36 cellular contexts compared by ENCODE assay signal in genomic region chr21:35063428-35064172, GRCh38. TPM values are rescaled to one million over a fixed set of nuclear protein-coding genes. Genes with fewer than 3 reads are reported as not detected.
A peak's percentile ranks its signal among the peaks of the same experiment; 100 is the strongest.
DNase-seq lines count a peak whose midpoint lies in the region; ATAC-seq, FAIRE-seq and TF ChIP-seq lines count a peak whose summit lies in the region.
"Had no signal": no experiment of that assay in that cellular context is flagged by ENCODE, and none has a peak within 500 bp of the region (broad histone marks: within the 10 kb centered on the region; RNA-seq: fewer than 3 reads in every experiment).

No MANE protein-coding gene starts in this region.

- ATAC-seq in RWPE2 (ENCODE audit: low read depth) (peak; percentile 98), foreskin keratinocyte (peak; percentile 93), GM19463 (IDR thresholded peaks at IDR 0.05; ENCODE audit: unreplicated experiment) (no peak)
- ATAC-seq: A549; activated CD8-positive, alpha-beta memory T cell treated with anti-CD3 and anti-CD28 coated beads, Interleukin-2, amount 10 ng/mL, durations not matched to agents 7 days and 5 days; natural killer cell had no signal

- no peaks in the 10 kb centered on the region for H3K9me3 ChIP-seq in RWPE2 (ENCODE audit: severe bottlenecking)
- H3K9me3 ChIP-seq in trophoblast cell (ENCODE audit: insufficient read depth, low read depth, low read length): no peaks in the 10 kb centered on the region
- H3K9me3 ChIP-seq: A549, left ventricle myocardium inferior had no signal

- no peak overlapping the region for H4K91ac ChIP-seq in trophoblast cell (ENCODE audit: low read depth, low read length)

- H3K4ac ChIP-seq in trophoblast cell (ENCODE audit: low read depth, low read length): no peak overlapping the region

- H3K4me1 ChIP-seq in RWPE2 (ENCODE audit: insufficient read depth, poor library complexity, severe bottlenecking) (peaks cover 15% of the 10 kb centered on the region), foreskin keratinocyte (peaks cover 18% of the 10 kb centered on the region), trophoblast cell (ENCODE audit: control insufficient read depth in 1 of 2, insufficient read depth in 2 of 2, low read length in 2 of 2) (no peaks in the 10 kb centered on the region)
- H3K4me1 ChIP-seq: A549, left ventricle myocardium inferior had no signal

- H2BK120ac ChIP-seq in trophoblast cell (ENCODE audit: insufficient read depth, low read length, poor library complexity): no peak overlapping the region

- no peak overlapping the region for H3K4me2 ChIP-seq in trophoblast cell (ENCODE audit: low read length)
- H3K4me2 ChIP-seq: A549, smooth muscle cell had no signal

- H2AFZ ChIP-seq in trophoblast cell (ENCODE audit: insufficient read depth, low read length, poor library complexity): no peak overlapping the region

- H3K4me3 ChIP-seq in RWPE2 (ENCODE audit: severe bottlenecking): no peak overlapping the region
- no peak overlapping the region for H3K4me3 ChIP-seq in trophoblast cell (ENCODE audit: low read depth, low read length)
- H3K4me3 ChIP-seq: A549, left ventricle myocardium inferior, smooth muscle cell had no signal

- H3K4me1 Mint-ChIP-seq in activated naive CD4-positive, alpha-beta T cell treated with anti-CD3 and anti-CD28 coated beads for 36 hours (ENCODE audit: low read depth): peaks cover 24% of the 10 kb centered on the region

- H2AK5ac ChIP-seq in trophoblast cell (ENCODE audit: low read length): no peak overlapping the region

- no peaks in the 10 kb centered on the region for H3K79me2 ChIP-seq in trophoblast cell (ENCODE audit: control insufficient read depth, insufficient read depth, low read length, poor library complexity)

- H3K4me3 Mint-ChIP-seq in activated naive CD4-positive, alpha-beta T cell treated with anti-CD3 and anti-CD28 coated beads for 36 hours: no peak overlapping the region
- H3K4me3 Mint-ChIP-seq: activated CD4-positive, alpha-beta T cell treated with anti-CD3 and anti-CD28 coated beads, Interleukin-2, amount 10 ng/mL, durations not matched to agents 7 days and 5 days; activated CD8-positive, alpha-beta memory T cell treated with anti-CD3 and anti-CD28 coated beads, Interleukin-2, amount 10 ng/mL, durations not matched to agents 7 days and 5 days; activated naive CD8-positive, alpha-beta T cell; activated T-cell treated with anti-CD3 and anti-CD28 coated beads, Interleukin-2, amount 50 U/mL, for 72 hours; CD4-positive, alpha-beta memory T cell; endodermal cell; immature natural killer cell; natural killer cell; type B pancreatic cell had no signal

- H3K36me3 Mint-ChIP-seq in activated naive CD4-positive, alpha-beta T cell treated with anti-CD3 and anti-CD28 coated beads for 36 hours (ENCODE audit: low read depth): no peaks in the 10 kb centered on the region
- H3K36me3 Mint-ChIP-seq: activated naive CD8-positive, alpha-beta T cell; CD4-positive, alpha-beta memory T cell; immature natural killer cell; natural killer cell; type B pancreatic cell had no signal

- H3K9me3 Mint-ChIP-seq in activated naive CD4-positive, alpha-beta T cell treated with anti-CD3 and anti-CD28 coated beads for 36 hours: no peaks in the 10 kb centered on the region
- H3K9me3 Mint-ChIP-seq: endodermal cell, immature natural killer cell, natural killer cell, type B pancreatic cell had no signal

- no peak for FAIRE-seq in frontal cortex (lab: Jason Lieb, UNC)
- FAIRE-seq: A549 had no signal

- CTCF ChIA-PET in activated naive CD4-positive, alpha-beta T cell treated with anti-CD3 and anti-CD28 coated beads for 36 hours (lab: Charles Lee): no interaction called here

- H3K36me3 ChIP-seq in RWPE2 (ENCODE audit: low read depth): no peaks in the 10 kb centered on the region
- H3K36me3 ChIP-seq in trophoblast cell (ENCODE audit: control insufficient read depth in 1 of 2, insufficient read depth in 2 of 2, low read length in 2 of 2): no peaks in the 10 kb centered on the region
- H3K36me3 ChIP-seq: left ventricle myocardium inferior had no signal

- H2BK12ac ChIP-seq in trophoblast cell (ENCODE audit: low read length): no peak overlapping the region

- no peak overlapping the region for H3K9ac ChIP-seq in trophoblast cell (ENCODE audit: low read length)

- no peak overlapping the region for H3K23ac ChIP-seq in trophoblast cell (ENCODE audit: low read length)

- WGBS in trophoblast cell (ENCODE audit: extremely low coverage, insufficient coverage, insufficient read length): no CpG with 5 or more reads among the region's 6 CpGs

- H3K18ac ChIP-seq in trophoblast cell (ENCODE audit: low read length): no peak overlapping the region

- no peak overlapping the region for H3K27ac Mint-ChIP-seq in activated naive CD4-positive, alpha-beta T cell treated with anti-CD3 and anti-CD28 coated beads for 36 hours
- H3K27ac Mint-ChIP-seq: activated CD4-positive, alpha-beta T cell treated with anti-CD3 and anti-CD28 coated beads, Interleukin-2, amount 10 ng/mL, durations not matched to agents 7 days and 5 days; activated CD8-positive, alpha-beta memory T cell treated with anti-CD3 and anti-CD28 coated beads, Interleukin-2, amount 10 ng/mL, durations not matched to agents 7 days and 5 days; activated naive CD8-positive, alpha-beta T cell; activated T-cell treated with anti-CD3 and anti-CD28 coated beads, Interleukin-2, amount 50 U/mL, for 72 hours; endodermal cell; immature natural killer cell; natural killer cell; type B pancreatic cell had no signal

- no peaks in the 10 kb centered on the region for H3K27me3 Mint-ChIP-seq in activated naive CD4-positive, alpha-beta T cell treated with anti-CD3 and anti-CD28 coated beads for 36 hours (ENCODE audit: low read depth)
- H3K27me3 Mint-ChIP-seq: activated naive CD8-positive, alpha-beta T cell had no signal

- H3K79me1 ChIP-seq in trophoblast cell (ENCODE audit: low read length): no peaks in the 10 kb centered on the region

- intact Hi-C loops in activated naive CD4-positive, alpha-beta T cell treated with anti-CD3 and anti-CD28 coated beads for 36 hours (cut with micrococcal nuclease): no loop called here

- H3K27ac ChIP-seq in RWPE2 (ENCODE audit: poor library complexity, severe bottlenecking) (peak overlapping the region; percentile 50), foreskin keratinocyte (peak overlapping the region; percentile 84), trophoblast cell (ENCODE audit: low read depth, low read length) (no peak overlapping the region)
- H3K27ac ChIP-seq: A549, left ventricle myocardium inferior, VCaP had no signal

- TF ChIP-seq CTCF in RWPE2 (IDR thresholded peaks at IDR 0.05; ENCODE audit: poor library complexity, severe bottlenecking) (no peak), foreskin keratinocyte (conservative IDR thresholded peaks at IDR 0.05) (no peak)

- H3K14ac ChIP-seq in trophoblast cell (ENCODE audit: low read length): no peak overlapping the region

- no peak overlapping the region for H4K8ac ChIP-seq in trophoblast cell (ENCODE audit: low read depth, low read length)

- H4K12ac ChIP-seq in trophoblast cell (ENCODE audit: low read depth, low read length): no peak overlapping the region

- DNase-seq in activated naive CD4-positive, alpha-beta T cell treated with anti-CD3 and anti-CD28 coated beads for 36 hours: peak; percentile 24
- no peak for DNase-seq in activated naive CD4-positive, alpha-beta T cell (lab: John Stamatoyannopoulos, UW)
- DNase-seq in RWPE2 (ENCODE audit: low spot score) (no peak), foreskin keratinocyte (peak; percentile 95 to 97), trophoblast cell (peak; percentile 25 to 54), frontal cortex (ENCODE audit: low spot score in 2 of 2) (no peak), NCI-H128 (lab: John Stamatoyannopoulos, UW; ENCODE audit: unreplicated experiment) (no peak)
- DNase-seq: activated CD4-positive, alpha-beta T cell treated with anti-CD3 and anti-CD28 coated beads, Interleukin-2, amount 10 ng/mL, durations not matched to agents 7 days and 5 days; activated CD8-positive, alpha-beta memory T cell treated with anti-CD3 and anti-CD28 coated beads, Interleukin-2, amount 10 ng/mL, durations not matched to agents 7 days and 5 days; activated T-cell treated with anti-CD3 and anti-CD28 coated beads, Interleukin-2, amount 50 U/mL, for 72 hours; AML-193; anterior cingulate cortex; caudate nucleus; CD4-positive, alpha-beta memory T cell; endodermal cell; H7; hypothalamus; immature natural killer cell; KG1; left ventricle myocardium inferior; midbrain; natural killer cell; NCI-H1417 treated with DMSO at 0.1 percent for 48 hours; NCI-H2081; occipital lobe; OCI-M1; Right ventricle myocardium superior; stimulated activated CD4-positive, alpha-beta T cell treated with anti-CD3 and anti-CD28 coated beads, Interleukin-2, amount 100 ng/mL, for 24 hours; T-helper 9 cell had no signal

- H2BK5ac ChIP-seq in trophoblast cell (ENCODE audit: low read depth, low read length, poor library complexity): no peak overlapping the region

- no peaks in the 10 kb centered on the region for H3K27me3 ChIP-seq in RWPE2 (ENCODE audit: insufficient read depth, poor library complexity, severe bottlenecking)
- no peaks in the 10 kb centered on the region for H3K27me3 ChIP-seq in foreskin keratinocyte
- H3K27me3 ChIP-seq in trophoblast cell (ENCODE audit: insufficient read depth, low read length): no peaks in the 10 kb centered on the region

RNA-seq across cellular contexts. Expression of gene RUNX1, which starts 14.5 kb away (rescaled TPM):
- total RNA-seq in activated naive CD4-positive, alpha-beta T cell treated with anti-CD3 and anti-CD28 coated beads for 36 hours: 10 to 100 TPM; 36.9 to 41.0 TPM
- total RNA-seq in foreskin keratinocyte (28.4 and 29.8 TPM in 2 replicates), frontal cortex (0.41 TPM)
- 13.8 and 15.3 TPM in 2 replicates for polyA plus RNA-seq in foreskin keratinocyte
- 64.0 and 64.4 TPM in 2 replicates for polyA plus RNA-seq in trophoblast cell (2013)
- total RNA-seq: G401 had no signal

Comparison
In these comparisons a context has a peak if more than half of its experiments do, and no peak if none do; other contexts are left out.
1. DNase-seq: peak in activated naive CD4-positive, alpha-beta T cell treated with anti-CD3 and anti-CD28 coated beads for 36 hours (single experiment), foreskin keratinocyte (2 of 2) and trophoblast cell (2 of 2); none in activated naive CD4-positive, alpha-beta T cell (0 of 4), RWPE2 (single experiment), frontal cortex (0 of 2) and NCI-H128 (single experiment).
2. RNA of gene RUNX1, which starts 14.5 kb away (total RNA-seq): 36.9 to 41.0 TPM in activated naive CD4-positive, alpha-beta T cell treated with anti-CD3 and anti-CD28 coated beads for 36 hours and 28.4 to 29.8 TPM in foreskin keratinocyte; 0.41 TPM in frontal cortex (single experiment); every median in the first group is over 10 times any median in the second.